Comparison of ENCODE assay signal across 10 cellular contexts in the genomic region with DNA sequence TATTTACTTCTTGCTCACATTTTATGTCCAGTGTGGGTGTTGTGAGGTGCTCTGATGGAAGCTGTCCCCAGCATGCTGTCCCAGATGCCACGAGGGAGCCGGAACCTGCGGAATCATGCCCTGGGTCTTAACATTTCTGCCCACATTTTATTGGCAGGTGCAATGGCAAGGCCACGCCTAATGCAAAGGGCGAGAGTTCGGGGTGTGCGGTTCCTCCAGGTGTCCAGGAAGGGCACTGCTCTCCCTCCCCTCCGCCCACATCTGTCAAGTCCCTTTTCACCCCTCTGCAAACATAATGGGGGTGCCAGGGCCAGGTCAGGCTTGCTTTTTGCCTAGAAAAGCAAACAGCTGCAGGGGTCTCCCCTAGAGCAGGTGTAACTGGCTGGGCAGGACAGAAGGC. TPM values are rescaled to one million over a fixed set of nuclear protein-coding genes. Genes with fewer than 3 reads are reported as not detected.
DNase-seq lines count a peak whose midpoint lies in the region; ATAC-seq and TF ChIP-seq lines count a peak whose summit lies in the region.
"Had no signal": no experiment of that assay in that cellular context is flagged by ENCODE, and none has a peak within 500 bp of the region (broad histone marks: within the 10 kb centered on the region; RNA-seq: fewer than 3 reads in every experiment).

No MANE protein-coding gene starts in this region.

- no peaks in the 10 kb centered on the region for H3K27me3 Mint-ChIP-seq in activated CD8-positive, alpha-beta memory T cell treated with anti-CD3 and anti-CD28 coated beads, Interleukin-2, amount 10 ng/mL, durations not matched to agents 7 days and 5 days
- no peaks in the 10 kb centered on the region for H3K27me3 Mint-ChIP-seq in activated B cell treated with CpG ODN at 0.5 μM for 24 hours
- no peaks in the 10 kb centered on the region for H3K27me3 Mint-ChIP-seq in stimulated activated naive B cell treated with anti-CD40 and anti-IgM and Interleukin-4, amounts not matched to agents 10 μg/mL and 1 μg/mL and 100 μg/mL, for 72 hours

- WGBS in SK-N-SH (ENCODE audit: low lambda C conversion rate) = 96% methylated on average over 8 of the region's 8 CpGs

- H3K4me3 Mint-ChIP-seq in activated CD8-positive, alpha-beta memory T cell treated with anti-CD3 and anti-CD28 coated beads, Interleukin-2, amount 10 ng/mL, durations not matched to agents 7 days and 5 days = peak overlapping the region; percentile 18
- peak overlapping the region; percentile 29 for H3K4me3 Mint-ChIP-seq in activated B cell treated with CpG ODN at 0.5 μM for 24 hours
- peak overlapping the region; percentile 56 to 79 for H3K4me3 Mint-ChIP-seq in stimulated activated naive B cell treated with anti-CD40 and anti-IgM and Interleukin-4, amounts not matched to agents 10 μg/mL and 1 μg/mL and 100 μg/mL, for 72 hours

- no peak for DNase-seq in activated CD8-positive, alpha-beta memory T cell treated with anti-CD3 and anti-CD28 coated beads, Interleukin-2, amount 10 ng/mL, durations not matched to agents 7 days and 5 days
- DNase-seq in activated CD8-positive, alpha-beta memory T cell treated with anti-CD3 and anti-CD28 coated beads for 24 hours = no peak
- no peak for DNase-seq in activated B cell treated with CpG ODN at 0.5 μM for 24 hours
- no peak for DNase-seq in stimulated activated naive B cell treated with anti-CD40 and anti-IgM and Interleukin-4, amounts not matched to agents 10 μg/mL and 1 μg/mL and 100 μg/mL, for 72 hours
- no peak for DNase-seq in activated CD4-positive, CD25-positive, alpha-beta regulatory T cell (lab: John Stamatoyannopoulos, UW)
- DNase-seq in SK-N-SH = no peak
- no peak for DNase-seq in GM13977 (ENCODE audit: low spot score)
- DNase-seq: activated gamma-delta T cell treated with Interleukin-2 at 50 U/mL for 16 hours, SJCRH30 had no signal

- H3K4me1 ChIP-seq in iPS-18a (ENCODE audit: control insufficient read depth, low read depth, low read length) (peaks cover 3% of the 10 kb centered on the region), SK-N-SH (ENCODE audit: control insufficient read depth in 1 of 2, insufficient read depth in 2 of 2, low read depth in 1 of 2, low read length in 1 of 2) (peaks cover 0 to 17% of the 10 kb centered on the region in 2 experiments; a peak in 1 of 4 replicates)
- H3K4me1 ChIP-seq: SJCRH30 had no signal

- TF ChIP-seq RAD21 in SK-N-SH (IDR thresholded peaks at IDR 0.05; ENCODE audit: low read length) = no peak

- H3K4me2 ChIP-seq in SK-N-SH = no peak overlapping the region

- H3K27ac Mint-ChIP-seq in activated CD8-positive, alpha-beta memory T cell treated with anti-CD3 and anti-CD28 coated beads, Interleukin-2, amount 10 ng/mL, durations not matched to agents 7 days and 5 days = peak overlapping the region; percentile 65
- H3K27ac Mint-ChIP-seq in activated B cell treated with CpG ODN at 0.5 μM for 24 hours = peak overlapping the region; percentile 31
- H3K27ac Mint-ChIP-seq in stimulated activated naive B cell treated with anti-CD40 and anti-IgM and Interleukin-4, amounts not matched to agents 10 μg/mL and 1 μg/mL and 100 μg/mL, for 72 hours = peak overlapping the region; percentile 65

- H3K27ac ChIP-seq in iPS-18a (ENCODE audit: low read length) (no peak overlapping the region), SK-N-SH (ENCODE audit: low read depth in 2 of 2, low read length in 1 of 2) (no peak overlapping the region; a peak in 1 of 4 replicates)
- H3K27ac ChIP-seq: SJCRH30 had no signal

- H3K9ac ChIP-seq in iPS-18a (ENCODE audit: low read length) = peak overlapping the region; percentile 55
- H3K9ac ChIP-seq in SK-N-SH = no peak overlapping the region

- H3K27me3 ChIP-seq in iPS-18a (ENCODE audit: control insufficient read depth, insufficient read depth, low read length) (no peaks in the 10 kb centered on the region), SK-N-SH (ENCODE audit: insufficient read depth) (no peaks in the 10 kb centered on the region)
- H3K27me3 ChIP-seq: SJCRH30 had no signal

- in situ Hi-C loops in GM13977 (cut with MboI; ENCODE audit: low pct_unique_long_range_greater_than_20kb, low sequenced_read_pairs, unreplicated experiment) = no loop called here

- no peaks in the 10 kb centered on the region for H3K9me3 ChIP-seq in iPS-18a (ENCODE audit: control insufficient read depth, low read depth, low read length)
- H3K9me3 ChIP-seq in SK-N-SH = no peaks in the 10 kb centered on the region
- H3K9me3 ChIP-seq: SJCRH30 had no signal

- no peak for TF ChIP-seq CTCF in activated B cell treated with CpG ODN at 0.5 μM for 24 hours (IDR thresholded peaks at IDR 0.05)
- no peak for TF ChIP-seq CTCF in SK-N-SH (IDR thresholded peaks at IDR 0.05)
- no peak for TF ChIP-seq CTCF in GM13977 (IDR thresholded peaks at IDR 0.05; ENCODE audit: extremely low read depth, insufficient read depth, missing control alignments)

- POLR2A ChIA-PET in activated B cell treated with CpG ODN at 0.5 μM for 24 hours (lab: Charles Lee) (interaction anchor here (0.8 to 4.0 kb wide), 8 partner anchors 8 to 66 kb away, joined by 3 to 62 read pairs (median 7); a partner anchor contains a TSS), SK-N-SH (lab: Yijun Ruan, JAX) (interaction anchor here (0.9 to 10.2 kb wide), 7 partner anchors 10 to 224 kb away, joined by 3 to 102 read pairs (median 4); a partner anchor contains a TSS)

- H3K36me3 ChIP-seq in iPS-18a (ENCODE audit: control insufficient read depth, low read depth, low read length) (peaks cover 32% of the 10 kb centered on the region), SK-N-SH (replicated peaks in 1 of 2; ENCODE audit: control insufficient read depth in 1 of 2, insufficient read depth in 2 of 2, low read length in 1 of 2) (peaks cover 57 to 73% of the 10 kb centered on the region in 2 experiments)

- H3K79me2 ChIP-seq in SK-N-SH (ENCODE audit: insufficient read depth) = peaks cover 18% of the 10 kb centered on the region; the same call in 1 of the 2 replicates

- H4K20me1 ChIP-seq in SK-N-SH (ENCODE audit: insufficient read depth) = peaks cover 40% of the 10 kb centered on the region

- H3K9me3 Mint-ChIP-seq in activated CD8-positive, alpha-beta memory T cell treated with anti-CD3 and anti-CD28 coated beads, Interleukin-2, amount 10 ng/mL, durations not matched to agents 7 days and 5 days (ENCODE audit: low read depth) = no peaks in the 10 kb centered on the region
- H3K9me3 Mint-ChIP-seq in activated B cell treated with CpG ODN at 0.5 μM for 24 hours = no peaks in the 10 kb centered on the region
- H3K9me3 Mint-ChIP-seq in stimulated activated naive B cell treated with anti-CD40 and anti-IgM and Interleukin-4, amounts not matched to agents 10 μg/mL and 1 μg/mL and 100 μg/mL, for 72 hours = no peaks in the 10 kb centered on the region

- peaks cover 24% of the 10 kb centered on the region for H3K4me1 Mint-ChIP-seq in activated CD8-positive, alpha-beta memory T cell treated with anti-CD3 and anti-CD28 coated beads, Interleukin-2, amount 10 ng/mL, durations not matched to agents 7 days and 5 days
- H3K4me1 Mint-ChIP-seq in activated B cell treated with CpG ODN at 0.5 μM for 24 hours = peaks cover 26% of the 10 kb centered on the region
- peaks cover 22 to 50% of the 10 kb centered on the region in 2 donors for H3K4me1 Mint-ChIP-seq in stimulated activated naive B cell treated with anti-CD40 and anti-IgM and Interleukin-4, amounts not matched to agents 10 μg/mL and 1 μg/mL and 100 μg/mL, for 72 hours

- intact Hi-C loops in activated B cell treated with CpG ODN at 0.5 μM for 24 hours (cut with micrococcal nuclease) = no loop called here

- no peak overlapping the region for H2AFZ ChIP-seq in SK-N-SH (ENCODE audit: low read depth)

- peaks cover 68% of the 10 kb centered on the region for H3F3A ChIP-seq in SK-N-SH (replicated peaks; ENCODE audit: insufficient read depth)

- CTCF ChIA-PET in activated CD8-positive, alpha-beta memory T cell treated with anti-CD3 and anti-CD28 coated beads, Interleukin-2, amount 10 ng/mL, durations not matched to agents 7 days and 5 days (lab: Charles Lee) = interaction anchor here (0.7 to 3.1 kb wide), 3 partner anchors 9 to 18 kb away, joined by 3 to 17 read pairs (median 3); a partner anchor contains a TSS
- CTCF ChIA-PET in activated B cell treated with CpG ODN at 0.5 μM for 24 hours (lab: Charles Lee) (no interaction called here), SK-N-SH (lab: Yijun Ruan, JAX) (interaction anchor here (0.7 to 3.2 kb wide), 7 partner anchors 15 to 522 kb away, joined by 3 to 11 read pairs (median 3); no protein-coding TSS in a partner anchor)

- TF ChIP-seq EP300 in SK-N-SH (IDR thresholded peaks at IDR 0.05; ENCODE audit: borderline replicate concordance in 1 of 2, low read depth in 1 of 2, low read length in 1 of 2) = no peak

- no peak for ATAC-seq in activated CD8-positive, alpha-beta memory T cell treated with anti-CD3 and anti-CD28 coated beads, Interleukin-2, amount 10 ng/mL, durations not matched to agents 7 days and 5 days
- no peak for ATAC-seq in activated B cell treated with CpG ODN at 0.5 μM for 24 hours (ENCODE audit: low read depth)
- no peak for ATAC-seq in stimulated activated naive B cell treated with anti-CD40 and anti-IgM and Interleukin-4, amounts not matched to agents 10 μg/mL and 1 μg/mL and 100 μg/mL, for 72 hours (replicated peaks)

- no peaks in the 10 kb centered on the region for H3K9me2 ChIP-seq in SK-N-SH

- H3K36me3 Mint-ChIP-seq in activated CD8-positive, alpha-beta memory T cell treated with anti-CD3 and anti-CD28 coated beads, Interleukin-2, amount 10 ng/mL, durations not matched to agents 7 days and 5 days = peaks cover 55% of the 10 kb centered on the region
- peaks cover 79% of the 10 kb centered on the region for H3K36me3 Mint-ChIP-seq in activated B cell treated with CpG ODN at 0.5 μM for 24 hours (ENCODE audit: low read depth)
- peaks cover 40 to 55% of the 10 kb centered on the region in 2 donors for H3K36me3 Mint-ChIP-seq in stimulated activated naive B cell treated with anti-CD40 and anti-IgM and Interleukin-4, amounts not matched to agents 10 μg/mL and 1 μg/mL and 100 μg/mL, for 72 hours

- H3K4me3 ChIP-seq in iPS-18a (ENCODE audit: low read length) = peak overlapping the region; percentile 85
- H3K4me3 ChIP-seq in SK-N-SH (ENCODE audit: low read depth in 2 of 2, low read length in 1 of 2) = peak overlapping the region in 1 of 2 experiments; percentile 41; a peak in 2 of 4 replicates

RNA-seq across cellular contexts. Expression of a gene that starts 16.4 kb away (rescaled TPM):
- 100 to 1,000 TPM in 1 of 2 experiments, 10 to 100 TPM in 1; 94.7 to 128 TPM for total RNA-seq in activated CD8-positive, alpha-beta memory T cell treated with anti-CD3 and anti-CD28 coated beads, Interleukin-2, amount 10 ng/mL, durations not matched to agents 7 days and 5 days
- total RNA-seq in activated B cell treated with CpG ODN at 0.5 μM for 24 hours = 105 and 134 TPM in 2 replicates
- 296 and 389 TPM in 2 replicates for polyA plus RNA-seq in SK-N-SH (2012; rRNA removed)
- polyA plus RNA-seq in SK-N-SH (2012; cell fraction: cytosol; rRNA removed) = 589 and 668 TPM in 2 replicates
- polyA plus RNA-seq in SK-N-SH (2012; cell fraction: nucleus; rRNA removed) = 105 and 146 TPM in 2 replicates

RNA-seq across cellular contexts. Expression of a gene that starts 16.7 kb away (rescaled TPM):
- total RNA-seq in activated CD8-positive, alpha-beta memory T cell treated with anti-CD3 and anti-CD28 coated beads, Interleukin-2, amount 10 ng/mL, durations not matched to agents 7 days and 5 days = 100 to 1,000 TPM; 116 to 138 TPM
- total RNA-seq in activated B cell treated with CpG ODN at 0.5 μM for 24 hours = 93.7 and 113 TPM in 2 replicates
- polyA plus RNA-seq in SK-N-SH (2012; rRNA removed) = 124 and 162 TPM in 2 replicates
- polyA plus RNA-seq in SK-N-SH (2012; cell fraction: cytosol; rRNA removed) = 146 and 187 TPM in 2 replicates
- polyA plus RNA-seq in SK-N-SH (2012; cell fraction: nucleus; rRNA removed) = 85.4 and 105 TPM in 2 replicates

RNA-seq across cellular contexts. Expression of a gene that starts 17.5 kb away (rescaled TPM):
- 100 to 1,000 TPM; 388 to 398 TPM for total RNA-seq in activated CD8-positive, alpha-beta memory T cell treated with anti-CD3 and anti-CD28 coated beads, Interleukin-2, amount 10 ng/mL, durations not matched to agents 7 days and 5 days
- total RNA-seq in activated B cell treated with CpG ODN at 0.5 μM for 24 hours = 300 and 312 TPM in 2 replicates
- polyA plus RNA-seq in SK-N-SH (2012; rRNA removed) = 549 and 836 TPM in 2 replicates
- 499 and 604 TPM in 2 replicates for polyA plus RNA-seq in SK-N-SH (2012; cell fraction: cytosol; rRNA removed)
- 368 and 467 TPM in 2 replicates for polyA plus RNA-seq in SK-N-SH (2012; cell fraction: nucleus; rRNA removed)

RNA-seq across cellular contexts. Expression of a gene that starts 46.6 kb away (rescaled TPM):
- 1 to 10 TPM; 5.8 to 8.9 TPM for total RNA-seq in activated CD8-positive, alpha-beta memory T cell treated with anti-CD3 and anti-CD28 coated beads, Interleukin-2, amount 10 ng/mL, durations not matched to agents 7 days and 5 days
- 8.4 and 13.4 TPM in 2 replicates for total RNA-seq in activated B cell treated with CpG ODN at 0.5 μM for 24 hours
- 7.4 and 8.2 TPM in 2 replicates for polyA plus RNA-seq in SK-N-SH (2012; rRNA removed)
- 2.7 and 3.3 TPM in 2 replicates for polyA plus RNA-seq in SK-N-SH (2012; cell fraction: cytosol; rRNA removed)
- 16.1 and 16.8 TPM in 2 replicates for polyA plus RNA-seq in SK-N-SH (2012; cell fraction: nucleus; rRNA removed)

RNA-seq across cellular contexts. Expression of a gene that starts 46.7 kb away (rescaled TPM):
- 10 to 100 TPM; 72.2 to 75.4 TPM for total RNA-seq in activated CD8-positive, alpha-beta memory T cell treated with anti-CD3 and anti-CD28 coated beads, Interleukin-2, amount 10 ng/mL, durations not matched to agents 7 days and 5 days
- total RNA-seq in activated B cell treated with CpG ODN at 0.5 μM for 24 hours = 46.2 and 60.9 TPM in 2 replicates
- 101 and 107 TPM in 2 replicates for polyA plus RNA-seq in SK-N-SH (2012; rRNA removed)
- 41.3 and 58.6 TPM in 2 replicates for polyA plus RNA-seq in SK-N-SH (2012; cell fraction: cytosol; rRNA removed)
- 300 and 397 TPM in 2 replicates for polyA plus RNA-seq in SK-N-SH (2012; cell fraction: nucleus; rRNA removed)
